17 cellular contexts compared by ENCODE assay signal in genomic region chr1:65509912-65510680, GRCh38.
A peak's percentile ranks its signal among the peaks of the same experiment; 100 is the strongest.
DNase-seq lines count a peak whose midpoint lies in the region; ATAC-seq, FAIRE-seq and TF ChIP-seq lines count a peak whose summit lies in the region.
"Had no signal": no experiment of that assay in that cellular context is flagged by ENCODE, and none has a peak within 500 bp of the region (broad histone marks: within the 10 kb centered on the region; RNA-seq: fewer than 3 reads in every experiment).

No MANE protein-coding gene starts in this region.

- H3K36me3 Mint-ChIP-seq in astrocyte (ENCODE audit: low read depth, unreplicated experiment), result peaks cover 4% of the 10 kb centered on the region
- no peaks in the 10 kb centered on the region for H3K36me3 Mint-ChIP-seq in activated T-cell treated with anti-CD3 and anti-CD28 coated beads, Interleukin-2, amount 50 U/mL, for 24 hours (ENCODE audit: low read depth)

- intact Hi-C loops in aorta (cut with DNase I), result no loop called here

- peak overlapping the region; percentile 63 for H3K4me2 ChIP-seq in astrocyte (ENCODE audit: low read length)

- no peak for TF ChIP-seq CTCF in astrocyte (IDR thresholded peaks at IDR 0.05; ENCODE audit: insufficient read depth, low read depth, low read length)

- DNase-seq in DMS 273 (lab: John Stamatoyannopoulos, UW; ENCODE audit: unreplicated experiment) (peak; percentile 9), DMS 273 treated with DMSO at 0.1 percent for 48 hours (lab: John Stamatoyannopoulos, UW) (no peak), astrocyte (ENCODE audit: low read depth) (peak; percentile 78), hepatic stellate cell (ENCODE audit: low spot score) (peak; percentile 35), aorta (no peak)
- no peak for DNase-seq in activated T-cell treated with anti-CD3 and anti-CD28 coated beads, Interleukin-2, amount 50 U/mL, for 24 hours
- DNase-seq: activated naive CD4-positive, alpha-beta T cell; CD8-positive, alpha-beta T cell; MM.1S; NCI-H1930; NCI-H524; OCI-M1 had no signal

- peak overlapping the region; percentile 34 for H3K4me3 Mint-ChIP-seq in astrocyte (ENCODE audit: unreplicated experiment)
- no peak overlapping the region for H3K4me3 Mint-ChIP-seq in activated T-cell treated with anti-CD3 and anti-CD28 coated beads, Interleukin-2, amount 50 U/mL, for 24 hours
- H3K4me3 Mint-ChIP-seq: CD8-positive, alpha-beta T cell had no signal

- H4K20me1 ChIP-seq in astrocyte (ENCODE audit: insufficient read depth, low read length), result no peaks in the 10 kb centered on the region

- no peak overlapping the region for H2AFZ ChIP-seq in astrocyte (ENCODE audit: low read depth, low read length)

- H3K4me3 ChIP-seq in astrocyte (ENCODE audit: insufficient read depth, low read depth, low read length) (no peak overlapping the region), aorta (ENCODE audit: low read length in 2 of 2) (no peak overlapping the region)
- H3K4me3 ChIP-seq: breast epithelium had no signal

- no peaks in the 10 kb centered on the region for H3K9me3 ChIP-seq in astrocyte (ENCODE audit: insufficient read depth, low read depth, low read length)
- no peaks in the 10 kb centered on the region for H3K9me3 ChIP-seq in aorta (ENCODE audit: control insufficient read depth, low read length)
- H3K9me3 ChIP-seq: breast epithelium had no signal

- WGBS in aorta, 2 donors, result 45 to 54% methylated on average over 5 of the region's 5 CpGs

- H3K79me2 ChIP-seq in astrocyte (ENCODE audit: insufficient read depth, low read length), result no peaks in the 10 kb centered on the region

- peak overlapping the region; percentile 68 for H3K27ac Mint-ChIP-seq in astrocyte (ENCODE audit: unreplicated experiment)
- no peak overlapping the region for H3K27ac Mint-ChIP-seq in activated T-cell treated with anti-CD3 and anti-CD28 coated beads, Interleukin-2, amount 50 U/mL, for 24 hours
- H3K27ac Mint-ChIP-seq: CD8-positive, alpha-beta T cell had no signal

- H3K27ac ChIP-seq in astrocyte (ENCODE audit: low read depth, low read length) (peak overlapping the region; percentile 39), aorta (ENCODE audit: low read depth in 1 of 2, low read length in 2 of 2) (no peak overlapping the region)
- H3K27ac ChIP-seq: 22Rv1, breast epithelium had no signal

- peaks cover 34% of the 10 kb centered on the region for H3K4me1 Mint-ChIP-seq in astrocyte (ENCODE audit: low read depth, unreplicated experiment)
- H3K4me1 Mint-ChIP-seq in activated T-cell treated with anti-CD3 and anti-CD28 coated beads, Interleukin-2, amount 50 U/mL, for 24 hours (ENCODE audit: low read depth), result no peaks in the 10 kb centered on the region

- peaks cover 2% of the 10 kb centered on the region for H3K9me3 Mint-ChIP-seq in astrocyte (ENCODE audit: unreplicated experiment)
- no peaks in the 10 kb centered on the region for H3K9me3 Mint-ChIP-seq in activated T-cell treated with anti-CD3 and anti-CD28 coated beads, Interleukin-2, amount 50 U/mL, for 24 hours
- H3K9me3 Mint-ChIP-seq: CD8-positive, alpha-beta T cell had no signal

- H3K27me3 ChIP-seq in astrocyte (ENCODE audit: insufficient read depth, low read length) (no peaks in the 10 kb centered on the region), aorta (ENCODE audit: control insufficient read depth in 1 of 2, insufficient read depth in 2 of 2, low read length in 1 of 2) (no peaks in the 10 kb centered on the region)
- H3K27me3 ChIP-seq: breast epithelium had no signal

- no peaks in the 10 kb centered on the region for H3K27me3 Mint-ChIP-seq in astrocyte (ENCODE audit: low read depth, unreplicated experiment)
- H3K27me3 Mint-ChIP-seq in activated T-cell treated with anti-CD3 and anti-CD28 coated beads, Interleukin-2, amount 50 U/mL, for 24 hours, result no peaks in the 10 kb centered on the region

- FAIRE-seq in astrocyte (lab: Jason Lieb, UNC), result peak; percentile 86
- FAIRE-seq: endometrium had no signal

- H3K9ac ChIP-seq in astrocyte (ENCODE audit: low read length), result no peak overlapping the region

- H3K36me3 ChIP-seq in astrocyte (ENCODE audit: insufficient read depth, low read length) (no peaks in the 10 kb centered on the region), aorta (ENCODE audit: control insufficient read depth in 1 of 2, insufficient read depth in 2 of 2, low read length in 1 of 2) (no peaks in the 10 kb centered on the region)
- H3K36me3 ChIP-seq: breast epithelium had no signal

- ATAC-seq in aorta (ENCODE audit: low FRiP score) (peak; percentile 27), HG03039 (IDR thresholded peaks at IDR 0.05; ENCODE audit: unreplicated experiment) (no peak), GM18861 (IDR thresholded peaks at IDR 0.05; ENCODE audit: unreplicated experiment) (no peak)
- ATAC-seq: CD8-positive, alpha-beta T cell had no signal

- H3K4me1 ChIP-seq in astrocyte (ENCODE audit: insufficient read depth, low read length) (peaks cover 17% of the 10 kb centered on the region), aorta (ENCODE audit: control insufficient read depth in 1 of 2, insufficient read depth in 2 of 2, low read length in 2 of 2) (peaks cover 4 to 12% of the 10 kb centered on the region in 2 donors)
- H3K4me1 ChIP-seq: breast epithelium had no signal

Comparison
In these comparisons a context has a peak if more than half of its experiments do, and no peak if none do; other contexts are left out.
1. DNase-seq: peak in DMS 273 (single experiment), astrocyte (single experiment) and hepatic stellate cell (single experiment); none in DMS 273 treated with DMSO at 0.1 percent for 48 hours (single experiment), aorta (0 of 2) and activated T-cell treated with anti-CD3 and anti-CD28 coated beads, Interleukin-2, amount 50 U/mL, for 24 hours (single experiment).